Comparison of ENCODE assay signal across 25 cellular contexts in genomic region chr12:128982933-128983332, GRCh38.
"Had no signal": no experiment of that assay in that cellular context is flagged by ENCODE, and none has a peak within 500 bp of the region (broad histone marks: within the 10 kb centered on the region; RNA-seq: fewer than 3 reads in every experiment).

No MANE protein-coding gene starts in this region.

- H3K27me3 Mint-ChIP-seq: activated naive CD4-positive, alpha-beta T cell treated with anti-CD3 and anti-CD28 coated beads, Interleukin-2, amount 50 U/mL, for 24 hours had no signal

- H3K27ac Mint-ChIP-seq: activated CD4-positive, alpha-beta T cell treated with anti-CD3 and anti-CD28 coated beads, Interleukin-2, amount 10 ng/mL, durations not matched to agents 24 days and 14 days; activated CD8-positive, alpha-beta T cell treated with anti-CD3 and anti-CD28 coated beads for 36 hours; activated naive CD4-positive, alpha-beta T cell treated with anti-CD3 and anti-CD28 coated beads, Interleukin-2, amount 50 U/mL, for 24 hours; activated T-cell treated with anti-CD3 and anti-CD28 coated beads, Interleukin-2, amount 50 U/mL, for 24 hours; activated T-helper 2 cell treated with anti-CD3 and anti-CD28 coated beads, Interferon-gamma antibody, Interleukin-2, Interleukin-4, amounts not matched to agents 10 μg/mL and 5 μg/mL and 100 μg/mL, durations not matched to agents 14 hours and 24 hours and 36 hours had no signal

- H3K27me3 ChIP-seq: MG63, SJCRH30 had no signal

- H3K4me1 ChIP-seq: adrenal gland, body of pancreas, breast epithelium, SJCRH30 had no signal

- H3K27ac ChIP-seq: adrenal gland, body of pancreas, breast epithelium, SJCRH30, SK-N-MC had no signal

- H3K4me3 ChIP-seq: adrenal gland, body of pancreas, breast epithelium, MG63, SJCRH30, SK-N-MC had no signal

- DNase-seq: activated CD4-positive, alpha-beta T cell treated with anti-CD3 and anti-CD28 coated beads, Interleukin-2, amount 10 ng/mL, durations not matched to agents 24 days and 14 days; activated CD4-positive, alpha-beta T cell treated with anti-CD3 and anti-CD28 coated beads, Interleukin-2, amount 50 U/mL, for 4 hours; activated CD8-positive, alpha-beta T cell treated with anti-CD3 and anti-CD28 coated beads for 36 hours; activated gamma-delta T cell; activated naive CD4-positive, alpha-beta T cell treated with Interleukin-2 at 50 U/mL for 16 hours; activated T-cell treated with anti-CD3 and anti-CD28 coated beads, Interleukin-2, amount 50 U/mL, for 24 hours; adrenal gland; body of pancreas; Kasumi-1; KG1; MG63; NCI-H1048; NCI-H1105 treated with DMSO at 0.1 percent for 48 hours; NCI-H1436; NCI-H1694; NCI-H2029 treated with DMSO at 0.1 percent for 48 hours; NCI-H226; NCI-H446 treated with DMSO at 0.1 percent for 48 hours; SHP77; SJCRH30; T1000 had no signal

- H3K4me1 Mint-ChIP-seq: activated CD4-positive, alpha-beta T cell treated with anti-CD3 and anti-CD28 coated beads, Interleukin-2, amount 10 ng/mL, durations not matched to agents 24 days and 14 days; activated naive CD4-positive, alpha-beta T cell treated with anti-CD3 and anti-CD28 coated beads, Interleukin-2, amount 50 U/mL, for 24 hours had no signal

- H3K4me3 Mint-ChIP-seq: activated CD4-positive, alpha-beta T cell treated with anti-CD3 and anti-CD28 coated beads, Interleukin-2, amount 10 ng/mL, durations not matched to agents 24 days and 14 days; activated CD8-positive, alpha-beta T cell treated with anti-CD3 and anti-CD28 coated beads for 36 hours; activated naive CD4-positive, alpha-beta T cell treated with anti-CD3 and anti-CD28 coated beads, Interleukin-2, amount 50 U/mL, for 24 hours; activated T-cell treated with anti-CD3 and anti-CD28 coated beads, Interleukin-2, amount 50 U/mL, for 24 hours had no signal

- H3K36me3 ChIP-seq: adrenal gland, breast epithelium, MG63, SJCRH30 had no signal

- H3K9me3 ChIP-seq: adrenal gland, body of pancreas, breast epithelium, MG63, SJCRH30 had no signal

- H3K36me3 Mint-ChIP-seq: activated naive CD4-positive, alpha-beta T cell treated with anti-CD3 and anti-CD28 coated beads, Interleukin-2, amount 50 U/mL, for 24 hours had no signal

- H3K9me3 Mint-ChIP-seq: activated CD4-positive, alpha-beta T cell treated with anti-CD3 and anti-CD28 coated beads, Interleukin-2, amount 10 ng/mL, durations not matched to agents 24 days and 14 days; activated CD8-positive, alpha-beta T cell treated with anti-CD3 and anti-CD28 coated beads for 36 hours; activated naive CD4-positive, alpha-beta T cell treated with anti-CD3 and anti-CD28 coated beads, Interleukin-2, amount 50 U/mL, for 24 hours; activated T-cell treated with anti-CD3 and anti-CD28 coated beads, Interleukin-2, amount 50 U/mL, for 24 hours; activated T-helper 2 cell treated with anti-CD3 and anti-CD28 coated beads, Interferon-gamma antibody, Interleukin-2, Interleukin-4, amounts not matched to agents 10 μg/mL and 5 μg/mL and 100 μg/mL, durations not matched to agents 14 hours and 24 hours and 36 hours had no signal
